Comparison of ENCODE assay signal across 1 cellular context in the genomic region with DNA sequence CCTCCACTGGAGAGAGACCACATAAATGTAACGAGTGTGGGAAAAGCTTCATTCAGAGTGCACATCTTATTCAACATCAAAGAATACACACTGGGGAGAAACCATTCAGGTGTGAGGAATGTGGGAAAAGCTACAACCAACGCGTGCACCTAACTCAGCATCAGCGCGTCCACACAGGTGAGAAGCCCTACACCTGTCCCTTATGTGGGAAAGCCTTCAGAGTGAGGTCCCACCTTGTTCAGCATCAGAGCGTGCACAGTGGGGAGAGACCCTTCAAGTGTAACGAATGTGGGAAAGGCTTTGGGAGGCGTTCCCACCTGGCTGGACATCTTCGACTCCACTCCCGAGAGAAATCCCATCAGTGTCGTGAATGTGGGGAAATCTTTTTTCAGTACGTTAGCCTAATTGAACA.
TF ChIP-seq lines count a peak whose summit lies in the region.

No MANE protein-coding gene starts in this region.

TF ChIP-seq in K562, 482 proteins besides CTCF, POLR2A, EP300 and RAD21 (continues in another document):
- TF ChIP-seq, protein P1, sequence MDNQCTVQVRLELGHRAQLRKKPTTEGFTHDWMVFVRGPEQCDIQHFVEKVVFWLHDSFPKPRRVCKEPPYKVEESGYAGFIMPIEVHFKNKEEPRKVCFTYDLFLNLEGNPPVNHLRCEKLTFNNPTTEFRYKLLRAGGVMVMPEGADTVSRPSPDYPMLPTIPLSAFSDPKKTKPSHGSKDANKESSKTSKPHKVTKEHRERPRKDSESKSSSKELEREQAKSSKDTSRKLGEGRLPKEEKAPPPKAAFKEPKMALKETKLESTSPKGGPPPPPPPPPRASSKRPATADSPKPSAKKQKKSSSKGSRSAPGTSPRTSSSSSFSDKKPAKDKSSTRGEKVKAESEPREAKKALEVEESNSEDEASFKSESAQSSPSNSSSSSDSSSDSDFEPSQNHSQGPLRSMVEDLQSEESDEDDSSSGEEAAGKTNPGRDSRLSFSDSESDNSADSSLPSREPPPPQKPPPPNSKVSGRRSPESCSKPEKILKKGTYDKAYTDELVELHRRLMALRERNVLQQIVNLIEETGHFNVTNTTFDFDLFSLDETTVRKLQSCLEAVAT (IDR thresholded peaks at IDR 0.05), result 0 out of 4 replicates have a peak, but pooled peaks have one; percentile 36 to 41
- peak; percentile 96 to 100 for TF ChIP-seq CBX3 (IDR thresholded peaks at IDR 0.05; ENCODE audit: borderline replicate concordance in 1 of 2, low read length in 2 of 2)
- TF ChIP-seq YY1 (IDR thresholded peaks at IDR 0.05; ENCODE audit: borderline replicate concordance in 1 of 3, control insufficient read depth in 1 of 3, extremely low read depth in 1 of 3, insufficient read depth in 3 of 3, insufficient read length in 1 of 3, insufficient replicate concordance in 2 of 3, low read depth in 1 of 3, low read length in 2 of 3), result no peak
- TF ChIP-seq GATA2 (CRISPR knock-in tag; IDR thresholded peaks at IDR 0.05), result no peak
- TF ChIP-seq, protein P2, sequence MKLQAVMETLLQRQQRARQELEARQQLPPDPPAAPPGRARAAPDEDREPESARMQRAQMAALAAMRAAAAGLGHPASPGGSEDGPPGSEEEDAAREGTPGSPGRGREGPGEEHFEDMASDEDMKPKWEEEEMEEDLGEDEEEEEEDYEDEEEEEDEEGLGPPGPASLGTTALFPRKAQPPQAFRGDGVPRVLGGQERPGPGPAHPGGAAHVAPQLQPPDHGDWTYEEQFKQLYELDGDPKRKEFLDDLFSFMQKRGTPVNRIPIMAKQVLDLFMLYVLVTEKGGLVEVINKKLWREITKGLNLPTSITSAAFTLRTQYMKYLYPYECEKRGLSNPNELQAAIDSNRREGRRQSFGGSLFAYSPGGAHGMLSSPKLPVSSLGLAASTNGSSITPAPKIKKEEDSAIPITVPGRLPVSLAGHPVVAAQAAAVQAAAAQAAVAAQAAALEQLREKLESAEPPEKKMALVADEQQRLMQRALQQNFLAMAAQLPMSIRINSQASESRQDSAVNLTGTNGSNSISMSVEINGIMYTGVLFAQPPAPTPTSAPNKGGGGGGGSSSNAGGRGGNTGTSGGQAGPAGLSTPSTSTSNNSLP (IDR thresholded peaks at IDR 0.05; ENCODE audit: borderline replicate concordance, low read depth, low read length), result no peak
- TF ChIP-seq CTBP1 (IDR thresholded peaks at IDR 0.05; ENCODE audit: borderline replicate concordance), result peak; percentile 26; the same call in 1 of the 2 replicates
- TF ChIP-seq, protein P3, sequence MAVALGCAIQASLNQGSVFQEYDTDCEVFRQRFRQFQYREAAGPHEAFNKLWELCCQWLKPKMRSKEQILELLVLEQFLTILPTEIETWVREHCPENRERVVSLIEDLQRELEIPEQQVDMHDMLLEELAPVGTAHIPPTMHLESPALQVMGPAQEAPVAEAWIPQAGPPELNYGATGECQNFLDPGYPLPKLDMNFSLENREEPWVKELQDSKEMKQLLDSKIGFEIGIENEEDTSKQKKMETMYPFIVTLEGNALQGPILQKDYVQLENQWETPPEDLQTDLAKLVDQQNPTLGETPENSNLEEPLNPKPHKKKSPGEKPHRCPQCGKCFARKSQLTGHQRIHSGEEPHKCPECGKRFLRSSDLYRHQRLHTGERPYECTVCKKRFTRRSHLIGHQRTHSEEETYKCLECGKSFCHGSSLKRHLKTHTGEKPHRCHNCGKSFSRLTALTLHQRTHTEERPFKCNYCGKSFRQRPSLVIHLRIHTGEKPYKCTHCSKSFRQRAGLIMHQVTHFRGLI (CRISPR knock-in tag; IDR thresholded peaks at IDR 0.05), result no peak
- no peak for TF ChIP-seq MYC (IDR thresholded peaks at IDR 0.05; ENCODE audit: low read depth, low read length)
- TF ChIP-seq MYC (CRISPR knock-in tag; IDR thresholded peaks at IDR 0.05; ENCODE audit: borderline replicate concordance, low read depth), result no peak
- no peak for TF ChIP-seq NCOA6 (IDR thresholded peaks at IDR 0.05)
- TF ChIP-seq, protein P4, sequence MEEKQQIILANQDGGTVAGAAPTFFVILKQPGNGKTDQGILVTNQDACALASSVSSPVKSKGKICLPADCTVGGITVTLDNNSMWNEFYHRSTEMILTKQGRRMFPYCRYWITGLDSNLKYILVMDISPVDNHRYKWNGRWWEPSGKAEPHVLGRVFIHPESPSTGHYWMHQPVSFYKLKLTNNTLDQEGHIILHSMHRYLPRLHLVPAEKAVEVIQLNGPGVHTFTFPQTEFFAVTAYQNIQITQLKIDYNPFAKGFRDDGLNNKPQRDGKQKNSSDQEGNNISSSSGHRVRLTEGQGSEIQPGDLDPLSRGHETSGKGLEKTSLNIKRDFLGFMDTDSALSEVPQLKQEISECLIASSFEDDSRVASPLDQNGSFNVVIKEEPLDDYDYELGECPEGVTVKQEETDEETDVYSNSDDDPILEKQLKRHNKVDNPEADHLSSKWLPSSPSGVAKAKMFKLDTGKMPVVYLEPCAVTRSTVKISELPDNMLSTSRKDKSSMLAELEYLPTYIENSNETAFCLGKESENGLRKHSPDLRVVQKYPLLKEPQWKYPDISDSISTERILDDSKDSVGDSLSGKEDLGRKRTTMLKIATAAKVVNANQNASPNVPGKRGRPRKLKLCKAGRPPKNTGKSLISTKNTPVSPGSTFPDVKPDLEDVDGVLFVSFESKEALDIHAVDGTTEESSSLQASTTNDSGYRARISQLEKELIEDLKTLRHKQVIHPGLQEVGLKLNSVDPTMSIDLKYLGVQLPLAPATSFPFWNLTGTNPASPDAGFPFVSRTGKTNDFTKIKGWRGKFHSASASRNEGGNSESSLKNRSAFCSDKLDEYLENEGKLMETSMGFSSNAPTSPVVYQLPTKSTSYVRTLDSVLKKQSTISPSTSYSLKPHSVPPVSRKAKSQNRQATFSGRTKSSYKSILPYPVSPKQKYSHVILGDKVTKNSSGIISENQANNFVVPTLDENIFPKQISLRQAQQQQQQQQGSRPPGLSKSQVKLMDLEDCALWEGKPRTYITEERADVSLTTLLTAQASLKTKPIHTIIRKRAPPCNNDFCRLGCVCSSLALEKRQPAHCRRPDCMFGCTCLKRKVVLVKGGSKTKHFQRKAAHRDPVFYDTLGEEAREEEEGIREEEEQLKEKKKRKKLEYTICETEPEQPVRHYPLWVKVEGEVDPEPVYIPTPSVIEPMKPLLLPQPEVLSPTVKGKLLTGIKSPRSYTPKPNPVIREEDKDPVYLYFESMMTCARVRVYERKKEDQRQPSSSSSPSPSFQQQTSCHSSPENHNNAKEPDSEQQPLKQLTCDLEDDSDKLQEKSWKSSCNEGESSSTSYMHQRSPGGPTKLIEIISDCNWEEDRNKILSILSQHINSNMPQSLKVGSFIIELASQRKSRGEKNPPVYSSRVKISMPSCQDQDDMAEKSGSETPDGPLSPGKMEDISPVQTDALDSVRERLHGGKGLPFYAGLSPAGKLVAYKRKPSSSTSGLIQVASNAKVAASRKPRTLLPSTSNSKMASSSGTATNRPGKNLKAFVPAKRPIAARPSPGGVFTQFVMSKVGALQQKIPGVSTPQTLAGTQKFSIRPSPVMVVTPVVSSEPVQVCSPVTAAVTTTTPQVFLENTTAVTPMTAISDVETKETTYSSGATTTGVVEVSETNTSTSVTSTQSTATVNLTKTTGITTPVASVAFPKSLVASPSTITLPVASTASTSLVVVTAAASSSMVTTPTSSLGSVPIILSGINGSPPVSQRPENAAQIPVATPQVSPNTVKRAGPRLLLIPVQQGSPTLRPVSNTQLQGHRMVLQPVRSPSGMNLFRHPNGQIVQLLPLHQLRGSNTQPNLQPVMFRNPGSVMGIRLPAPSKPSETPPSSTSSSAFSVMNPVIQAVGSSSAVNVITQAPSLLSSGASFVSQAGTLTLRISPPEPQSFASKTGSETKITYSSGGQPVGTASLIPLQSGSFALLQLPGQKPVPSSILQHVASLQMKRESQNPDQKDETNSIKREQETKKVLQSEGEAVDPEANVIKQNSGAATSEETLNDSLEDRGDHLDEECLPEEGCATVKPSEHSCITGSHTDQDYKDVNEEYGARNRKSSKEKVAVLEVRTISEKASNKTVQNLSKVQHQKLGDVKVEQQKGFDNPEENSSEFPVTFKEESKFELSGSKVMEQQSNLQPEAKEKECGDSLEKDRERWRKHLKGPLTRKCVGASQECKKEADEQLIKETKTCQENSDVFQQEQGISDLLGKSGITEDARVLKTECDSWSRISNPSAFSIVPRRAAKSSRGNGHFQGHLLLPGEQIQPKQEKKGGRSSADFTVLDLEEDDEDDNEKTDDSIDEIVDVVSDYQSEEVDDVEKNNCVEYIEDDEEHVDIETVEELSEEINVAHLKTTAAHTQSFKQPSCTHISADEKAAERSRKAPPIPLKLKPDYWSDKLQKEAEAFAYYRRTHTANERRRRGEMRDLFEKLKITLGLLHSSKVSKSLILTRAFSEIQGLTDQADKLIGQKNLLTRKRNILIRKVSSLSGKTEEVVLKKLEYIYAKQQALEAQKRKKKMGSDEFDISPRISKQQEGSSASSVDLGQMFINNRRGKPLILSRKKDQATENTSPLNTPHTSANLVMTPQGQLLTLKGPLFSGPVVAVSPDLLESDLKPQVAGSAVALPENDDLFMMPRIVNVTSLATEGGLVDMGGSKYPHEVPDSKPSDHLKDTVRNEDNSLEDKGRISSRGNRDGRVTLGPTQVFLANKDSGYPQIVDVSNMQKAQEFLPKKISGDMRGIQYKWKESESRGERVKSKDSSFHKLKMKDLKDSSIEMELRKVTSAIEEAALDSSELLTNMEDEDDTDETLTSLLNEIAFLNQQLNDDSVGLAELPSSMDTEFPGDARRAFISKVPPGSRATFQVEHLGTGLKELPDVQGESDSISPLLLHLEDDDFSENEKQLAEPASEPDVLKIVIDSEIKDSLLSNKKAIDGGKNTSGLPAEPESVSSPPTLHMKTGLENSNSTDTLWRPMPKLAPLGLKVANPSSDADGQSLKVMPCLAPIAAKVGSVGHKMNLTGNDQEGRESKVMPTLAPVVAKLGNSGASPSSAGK (IDR thresholded peaks at IDR 0.05), result no peak
- no peak for TF ChIP-seq ZNF263 (CRISPR knock-in tag; IDR thresholded peaks at IDR 0.05; ENCODE audit: borderline replicate concordance)
- TF ChIP-seq MTA3 (IDR thresholded peaks at IDR 0.05; ENCODE audit: borderline replicate concordance), result peak; percentile 94
- TF ChIP-seq FOXA3 (CRISPR knock-in tag; conservative IDR thresholded peaks at IDR 0.05 in 1 of 2, IDR thresholded peaks at IDR 0.05 in 1 of 2), result 0 out of 4 replicates have a peak, but pooled peaks of 1 of the 2 experiments have one; percentile 46
- no peak for TF ChIP-seq CBX8 (IDR thresholded peaks at IDR 0.05; ENCODE audit: borderline replicate concordance, extremely low read depth, low read depth, low read length, poor library complexity, severe bottlenecking)
- TF ChIP-seq, protein P5, sequence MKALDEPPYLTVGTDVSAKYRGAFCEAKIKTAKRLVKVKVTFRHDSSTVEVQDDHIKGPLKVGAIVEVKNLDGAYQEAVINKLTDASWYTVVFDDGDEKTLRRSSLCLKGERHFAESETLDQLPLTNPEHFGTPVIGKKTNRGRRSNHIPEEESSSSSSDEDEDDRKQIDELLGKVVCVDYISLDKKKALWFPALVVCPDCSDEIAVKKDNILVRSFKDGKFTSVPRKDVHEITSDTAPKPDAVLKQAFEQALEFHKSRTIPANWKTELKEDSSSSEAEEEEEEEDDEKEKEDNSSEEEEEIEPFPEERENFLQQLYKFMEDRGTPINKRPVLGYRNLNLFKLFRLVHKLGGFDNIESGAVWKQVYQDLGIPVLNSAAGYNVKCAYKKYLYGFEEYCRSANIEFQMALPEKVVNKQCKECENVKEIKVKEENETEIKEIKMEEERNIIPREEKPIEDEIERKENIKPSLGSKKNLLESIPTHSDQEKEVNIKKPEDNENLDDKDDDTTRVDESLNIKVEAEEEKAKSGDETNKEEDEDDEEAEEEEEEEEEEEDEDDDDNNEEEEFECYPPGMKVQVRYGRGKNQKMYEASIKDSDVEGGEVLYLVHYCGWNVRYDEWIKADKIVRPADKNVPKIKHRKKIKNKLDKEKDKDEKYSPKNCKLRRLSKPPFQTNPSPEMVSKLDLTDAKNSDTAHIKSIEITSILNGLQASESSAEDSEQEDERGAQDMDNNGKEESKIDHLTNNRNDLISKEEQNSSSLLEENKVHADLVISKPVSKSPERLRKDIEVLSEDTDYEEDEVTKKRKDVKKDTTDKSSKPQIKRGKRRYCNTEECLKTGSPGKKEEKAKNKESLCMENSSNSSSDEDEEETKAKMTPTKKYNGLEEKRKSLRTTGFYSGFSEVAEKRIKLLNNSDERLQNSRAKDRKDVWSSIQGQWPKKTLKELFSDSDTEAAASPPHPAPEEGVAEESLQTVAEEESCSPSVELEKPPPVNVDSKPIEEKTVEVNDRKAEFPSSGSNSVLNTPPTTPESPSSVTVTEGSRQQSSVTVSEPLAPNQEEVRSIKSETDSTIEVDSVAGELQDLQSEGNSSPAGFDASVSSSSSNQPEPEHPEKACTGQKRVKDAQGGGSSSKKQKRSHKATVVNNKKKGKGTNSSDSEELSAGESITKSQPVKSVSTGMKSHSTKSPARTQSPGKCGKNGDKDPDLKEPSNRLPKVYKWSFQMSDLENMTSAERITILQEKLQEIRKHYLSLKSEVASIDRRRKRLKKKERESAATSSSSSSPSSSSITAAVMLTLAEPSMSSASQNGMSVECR (CRISPR knock-in tag; IDR thresholded peaks at IDR 0.05), result no peak
- no peak for TF ChIP-seq KAT7 (CRISPR knock-in tag; IDR thresholded peaks at IDR 0.05; ENCODE audit: borderline replicate concordance)
- TF ChIP-seq GTF2E2 (tag; IDR thresholded peaks at IDR 0.05), result no peak
- no peak for TF ChIP-seq NR2C2 (CRISPR knock-in tag; IDR thresholded peaks at IDR 0.05)
- no peak for TF ChIP-seq NR2C2 (tag; IDR thresholded peaks at IDR 0.05)
- TF ChIP-seq, protein P6, sequence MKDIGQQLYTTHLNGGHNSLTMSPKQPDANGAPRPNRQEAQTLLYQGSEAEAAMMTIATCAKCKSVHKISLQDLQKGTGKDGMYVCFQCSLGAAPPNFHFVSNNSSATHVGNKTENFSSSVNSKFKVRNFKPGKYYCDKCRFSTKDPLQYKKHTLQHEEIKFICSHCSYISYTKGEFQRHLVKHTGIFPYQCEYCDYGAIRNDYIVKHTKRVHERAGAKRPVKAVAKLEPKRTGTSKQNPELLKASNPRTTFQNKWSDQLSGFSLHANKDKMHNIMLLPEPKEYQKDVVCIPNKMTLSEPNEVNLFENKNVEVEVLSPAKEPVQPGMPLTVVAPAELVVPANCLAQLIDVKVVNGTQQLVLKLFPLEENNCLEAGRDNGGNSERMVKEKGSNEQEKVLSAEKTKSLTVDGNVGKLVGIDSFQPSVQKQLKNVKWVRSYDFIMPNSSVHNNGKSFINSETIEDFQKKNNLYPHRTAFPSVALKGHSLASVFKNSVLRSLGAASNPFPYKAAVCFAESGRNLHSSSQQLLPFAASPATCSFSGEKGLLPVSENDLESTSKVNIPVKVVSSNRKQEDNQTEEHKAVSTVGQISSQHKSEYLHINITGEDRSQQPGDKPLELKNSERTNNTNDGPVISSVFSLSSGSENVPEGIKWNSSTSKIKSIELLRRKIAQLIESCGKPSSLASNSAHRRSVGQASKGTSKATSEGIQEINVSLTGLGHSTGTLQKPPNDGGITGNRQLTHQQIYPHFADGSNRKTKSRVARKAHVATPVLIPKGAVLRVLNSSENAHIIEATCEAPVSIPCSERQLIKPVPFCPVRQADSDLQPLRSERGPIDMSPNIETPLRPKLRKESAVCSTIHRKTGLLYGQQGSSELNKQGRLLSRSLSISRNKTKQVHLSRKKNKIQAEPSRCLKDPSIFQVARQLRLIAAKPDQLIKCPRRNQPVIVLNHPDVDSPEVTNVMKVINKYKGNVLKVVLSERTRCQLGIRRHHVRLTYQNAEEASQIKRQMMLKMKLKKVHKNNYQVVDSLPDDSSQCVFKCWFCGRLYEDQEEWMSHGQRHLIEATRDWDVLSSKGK (CRISPR knock-in tag; IDR thresholded peaks at IDR 0.05), result no peak
- no peak for TF ChIP-seq ZNF324 (CRISPR knock-in tag; IDR thresholded peaks at IDR 0.05)
- TF ChIP-seq TRIM28 (IDR thresholded peaks at IDR 0.05), result peak; percentile 100
- no peak for TF ChIP-seq ETV5 (CRISPR knock-in tag; IDR thresholded peaks at IDR 0.05; ENCODE audit: low read depth)
